Comparison of ENCODE assay signal across 4 cellular contexts in genomic region chr6:92275150-92275549, GRCh38.
"Had no signal": no experiment of that assay in that cellular context is flagged by ENCODE, and none has a peak within 500 bp of the region (broad histone marks: within the 10 kb centered on the region; RNA-seq: fewer than 3 reads in every experiment).

No MANE protein-coding gene starts in this region.

- DNase-seq: IMR-90, KBM-7 had no signal

- H3K4me3 ChIP-seq: K562 had no signal

- H3K27ac ChIP-seq: HL-60 had no signal
